Comparison of ENCODE assay signal across 20 cellular contexts in the genomic region with DNA sequence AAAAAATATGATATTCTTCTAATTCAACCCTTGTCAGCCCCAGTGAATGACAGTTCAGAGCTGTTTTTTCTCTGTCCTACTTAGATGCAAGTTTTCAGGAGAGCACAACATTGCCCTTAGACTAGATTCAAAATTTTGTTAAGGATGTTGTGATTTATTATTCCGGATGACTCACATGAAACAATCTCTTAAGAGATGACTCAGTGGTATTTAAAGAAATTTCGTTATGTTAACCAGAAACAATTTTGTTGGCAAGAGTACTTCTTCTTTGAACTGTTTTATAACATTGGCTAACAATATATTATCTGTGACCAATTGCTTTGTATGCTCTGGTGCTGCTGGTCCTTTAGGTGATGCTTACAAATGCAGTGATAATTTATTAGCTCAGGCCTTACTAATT.
"Had no signal": no experiment of that assay in that cellular context is flagged by ENCODE, and none has a peak within 500 bp of the region (broad histone marks: within the 10 kb centered on the region; RNA-seq: fewer than 3 reads in every experiment).

No MANE protein-coding gene starts in this region.

- H3K27me3 Mint-ChIP-seq: activated CD4-positive, alpha-beta memory T cell treated with anti-CD3 and anti-CD28 coated beads, Interleukin-2, amount 10 ng/mL, durations not matched to agents 7 days and 5 days; activated CD4-positive, alpha-beta T cell treated with anti-CD3 and anti-CD28 coated beads for 36 hours; activated naive CD8-positive, alpha-beta T cell treated with anti-CD3 and anti-CD28 coated beads, Interleukin-2, amount 50 U/mL, for 24 hours; progenitor cell of endocrine pancreas; type B pancreatic cell had no signal

- H3K9me3 Mint-ChIP-seq: endodermal cell, type B pancreatic cell had no signal

- H3K4me1 ChIP-seq: heart left ventricle, right lobe of liver, suprapubic skin had no signal

- H3K4me3 Mint-ChIP-seq: activated CD4-positive, alpha-beta memory T cell treated with anti-CD3 and anti-CD28 coated beads, Interleukin-2, amount 10 ng/mL, durations not matched to agents 7 days and 5 days; activated CD4-positive, alpha-beta T cell treated with anti-CD3 and anti-CD28 coated beads for 36 hours; activated naive CD8-positive, alpha-beta T cell treated with anti-CD3 and anti-CD28 coated beads, Interleukin-2, amount 50 U/mL, for 24 hours; activated T-cell treated with anti-CD3 and anti-CD28 coated beads, Interleukin-2, amount 50 U/mL, for 72 hours; endodermal cell; natural killer cell; type B pancreatic cell had no signal

- DNase-seq: activated CD4-positive, alpha-beta memory T cell treated with anti-CD3 and anti-CD28 coated beads, Interleukin-2, amount 10 ng/mL, durations not matched to agents 7 days and 5 days; activated CD4-positive, alpha-beta T cell treated with anti-CD3 and anti-CD28 coated beads for 36 hours; activated gamma-delta T cell treated with Interleukin-2 at 50 U/mL for 16 hours; activated naive CD8-positive, alpha-beta T cell treated with anti-CD3 and anti-CD28 coated beads, Interleukin-2, amount 50 U/mL, for 24 hours; activated T-cell treated with anti-CD3 and anti-CD28 coated beads, Interleukin-2, amount 50 U/mL, for 72 hours; cerebellar nuclear complex; endodermal cell; heart left ventricle; natural killer cell; right lobe of liver; stimulated activated CD4-positive, alpha-beta T cell treated with anti-CD3 and anti-CD28 coated beads, Interleukin-2, amount 100 ng/mL, for 48 hours; stimulated activated CD8-positive, alpha-beta memory T cell treated with anti-CD3 and anti-CD28 coated beads, Interleukin-4, amount 100 ng/mL, for 48 hours; stimulated activated naive CD8-positive, alpha-beta T cell treated with anti-CD3 and anti-CD28 coated beads, Interleukin-15, Interleukin-2, amounts not matched to agents 100 U/mL and 50 U/mL, for 24 hours; T-helper 9 cell had no signal

- FAIRE-seq: frontal cortex, islet of Langerhans had no signal

- H3K4me1 Mint-ChIP-seq: activated CD4-positive, alpha-beta memory T cell treated with anti-CD3 and anti-CD28 coated beads, Interleukin-2, amount 10 ng/mL, durations not matched to agents 7 days and 5 days; activated CD4-positive, alpha-beta T cell treated with anti-CD3 and anti-CD28 coated beads for 36 hours; activated naive CD8-positive, alpha-beta T cell treated with anti-CD3 and anti-CD28 coated beads, Interleukin-2, amount 50 U/mL, for 24 hours; endodermal cell; natural killer cell had no signal

- ATAC-seq: activated CD4-positive, alpha-beta T cell treated with anti-CD3 and anti-CD28 coated beads for 36 hours; activated naive CD8-positive, alpha-beta T cell treated with anti-CD3 and anti-CD28 coated beads, Interleukin-2, amount 50 U/mL, for 24 hours; activated T-cell treated with anti-CD3 and anti-CD28 coated beads, Interleukin-2, amount 50 U/mL, for 72 hours; heart left ventricle; left lobe of liver; natural killer cell; right lobe of liver; stimulated activated naive CD8-positive, alpha-beta T cell treated with anti-CD3 and anti-CD28 coated beads, Interleukin-15, Interleukin-2, amounts not matched to agents 100 U/mL and 50 U/mL, for 24 hours had no signal

- H3K36me3 ChIP-seq: heart left ventricle, right lobe of liver, suprapubic skin had no signal

- H3K27ac Mint-ChIP-seq: activated CD4-positive, alpha-beta memory T cell treated with anti-CD3 and anti-CD28 coated beads, Interleukin-2, amount 10 ng/mL, durations not matched to agents 7 days and 5 days; activated CD4-positive, alpha-beta T cell treated with anti-CD3 and anti-CD28 coated beads for 36 hours; activated naive CD8-positive, alpha-beta T cell treated with anti-CD3 and anti-CD28 coated beads, Interleukin-2, amount 50 U/mL, for 24 hours; activated T-cell treated with anti-CD3 and anti-CD28 coated beads, Interleukin-2, amount 50 U/mL, for 72 hours; endodermal cell; natural killer cell; progenitor cell of endocrine pancreas; type B pancreatic cell had no signal

- H3K27me3 ChIP-seq: heart left ventricle, right lobe of liver, suprapubic skin had no signal

- H3K9me3 ChIP-seq: right lobe of liver, suprapubic skin had no signal

- H3K27ac ChIP-seq: heart left ventricle, right lobe of liver, suprapubic skin had no signal

- H3K36me3 Mint-ChIP-seq: type B pancreatic cell had no signal

- H3K4me3 ChIP-seq: heart left ventricle, right lobe of liver, suprapubic skin had no signal
